In the genomic region with DNA sequence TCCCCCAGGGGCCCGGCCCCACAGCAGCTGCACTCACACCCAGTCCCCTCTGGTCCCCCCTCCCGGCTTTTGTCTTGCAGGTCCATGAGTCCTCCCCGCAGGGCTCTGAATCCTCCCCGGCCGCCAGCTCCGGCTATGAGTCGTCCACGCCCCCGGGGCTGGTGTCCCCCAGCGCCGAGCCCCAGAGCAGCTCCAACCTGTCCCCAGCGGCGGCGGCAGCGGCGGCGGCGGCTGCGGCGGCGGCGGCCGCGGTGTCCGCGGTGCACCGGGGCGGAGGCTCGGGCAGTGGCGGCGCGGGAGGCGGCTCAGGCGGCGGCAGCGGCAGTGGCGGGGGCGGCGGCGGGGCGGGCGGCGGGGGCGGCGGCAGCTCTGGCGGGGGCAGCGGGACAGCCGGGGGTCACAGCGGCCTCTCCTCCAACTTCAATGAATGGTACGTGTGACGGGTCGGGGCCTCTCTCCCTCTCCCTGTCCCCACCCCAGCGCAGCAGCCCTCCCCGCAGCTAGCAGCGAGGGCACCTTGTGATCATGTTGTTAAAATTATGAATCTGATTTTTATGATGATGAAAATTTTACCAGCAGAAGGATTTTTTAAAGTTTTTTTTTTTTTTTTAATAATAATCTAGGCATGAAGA, we compare ENCODE assay signal across 13 cellular contexts. TPM values are rescaled to one million over a fixed set of nuclear protein-coding genes. Genes with fewer than 3 reads are reported as not detected.
DNase-seq lines count a peak whose midpoint lies in the region; TF ChIP-seq lines count a peak whose summit lies in the region.
"Had no signal": no experiment of that assay in that cellular context is flagged by ENCODE, and none has a peak within 500 bp of the region (broad histone marks: within the 10 kb centered on the region; RNA-seq: fewer than 3 reads in every experiment).

No MANE protein-coding gene starts in this region.

- no peak overlapping the region for H2AFZ ChIP-seq in osteoblast (ENCODE audit: low read length)

- H4K20me1 ChIP-seq in osteoblast (ENCODE audit: insufficient read depth, low read length) = peaks cover 3% of the 10 kb centered on the region

- peak overlapping the region; percentile 97 for H3K27ac ChIP-seq in ectodermal cell (ENCODE audit: insufficient read depth, low read depth, low read length, poor library complexity, severe bottlenecking)
- H3K27ac ChIP-seq in osteoblast (ENCODE audit: low read depth, low read length) = no peak overlapping the region
- H3K27ac ChIP-seq in sigmoid colon = no peak overlapping the region
- H3K27ac ChIP-seq: BLaER1 had no signal

- peaks cover 24% of the 10 kb centered on the region for H3K27me3 ChIP-seq in ectodermal cell (ENCODE audit: control insufficient read depth, insufficient read depth, low read length, poor library complexity, severe bottlenecking)
- H3K27me3 ChIP-seq in osteoblast (ENCODE audit: insufficient read depth, low read length) = peaks cover 88% of the 10 kb centered on the region
- peaks cover 91 to 99% (median 98%) of the 10 kb centered on the region in 3 donors for H3K27me3 ChIP-seq in sigmoid colon

- 0% methylated on average over 52 of the region's 55 CpGs for WGBS in ectodermal cell, 2 experiments
- 3% methylated on average over 55 of the region's 55 CpGs for WGBS in sigmoid colon, 2 donors

- no peak overlapping the region for H3K4me2 ChIP-seq in osteoblast (ENCODE audit: insufficient read depth, low read length)
- H3K4me2 ChIP-seq: BLaER1 had no signal

- no peak for TF ChIP-seq EP300 in sigmoid colon (IDR thresholded peaks at IDR 0.05)

- H3K9me3 ChIP-seq in ectodermal cell (ENCODE audit: control insufficient read depth, low read length) = no peaks in the 10 kb centered on the region
- H3K9me3 ChIP-seq in osteoblast (ENCODE audit: low read depth, low read length) = no peaks in the 10 kb centered on the region
- no peaks in the 10 kb centered on the region for H3K9me3 ChIP-seq in sigmoid colon

- peaks cover 44% of the 10 kb centered on the region for H3K36me3 ChIP-seq in ectodermal cell (ENCODE audit: control insufficient read depth, insufficient read depth, low read length)
- H3K36me3 ChIP-seq in osteoblast (ENCODE audit: insufficient read depth, low read length) = no peaks in the 10 kb centered on the region
- no peaks in the 10 kb centered on the region for H3K36me3 ChIP-seq in sigmoid colon
- H3K36me3 ChIP-seq: BLaER1 had no signal

- DNase-seq in activated effector memory CD4-positive, alpha-beta T cell treated with anti-CD3 and anti-CD28 coated beads, Interleukin-2, amount 50 U/mL, for 16 hours = peak; percentile 62
- DNase-seq in activated effector memory CD4-positive, alpha-beta T cell treated with Interleukin-2 at 50 U/mL for 16 hours = no peak
- DNase-seq in NCI-H2171 (lab: John Stamatoyannopoulos, UW) = peak; percentile 24
- DNase-seq in osteoblast (ENCODE audit: insufficient read length, low spot score, missing footprints) = peak; percentile 73
- no peak for DNase-seq in NCI-H2227 treated with DMSO at 0.1 percent for 48 hours (lab: John Stamatoyannopoulos, UW)
- no peak for DNase-seq in sigmoid colon
- no peak for DNase-seq in stimulated activated CD4-positive, alpha-beta T cell treated with anti-CD3 and anti-CD28 coated beads, Interleukin-12 subunit alpha, Interleukin-12 subunit beta, amount 100 ng/mL, for 4 hours
- DNase-seq: activated CD8-positive, alpha-beta T cell treated with anti-CD3 and anti-CD28 coated beads, Interleukin-2, amount 10 ng/mL, durations not matched to agents 7 days and 5 days; stimulated activated CD4-positive, alpha-beta T cell treated with anti-CD3 and anti-CD28 coated beads, Interleukin-2, amount 100 ng/mL, for 48 hours had no signal

- H3K4me1 ChIP-seq in ectodermal cell (ENCODE audit: control insufficient read depth, insufficient read depth, low read length) = peaks cover 4% of the 10 kb centered on the region
- no peaks in the 10 kb centered on the region for H3K4me1 ChIP-seq in osteoblast (ENCODE audit: insufficient read depth, low read length)
- peaks cover 0 to 47% (median 34%) of the 10 kb centered on the region in 4 donors for H3K4me1 ChIP-seq in sigmoid colon

- H3K4me3 ChIP-seq in ectodermal cell (ENCODE audit: insufficient read depth, low read depth, low read length) = peak overlapping the region; percentile 99
- no peak overlapping the region for H3K4me3 ChIP-seq in osteoblast (ENCODE audit: insufficient read depth, low read length)
- H3K4me3 ChIP-seq in sigmoid colon = no peak overlapping the region
- H3K4me3 ChIP-seq: BLaER1, lung had no signal

- TF ChIP-seq POLR2A in sigmoid colon (IDR thresholded peaks at IDR 0.05) = no peak

- no peak for TF ChIP-seq CTCF in osteoblast (IDR thresholded peaks at IDR 0.05; ENCODE audit: extremely low read depth, low read depth, low read length)
- no peak for TF ChIP-seq CTCF in sigmoid colon (IDR thresholded peaks at IDR 0.05)

- H3K79me2 ChIP-seq in osteoblast (ENCODE audit: insufficient read depth, low read length) = no peaks in the 10 kb centered on the region

- intact Hi-C loops in sigmoid colon (cut with DNase I) = loop anchor here (10.0 kb wide), 1 partner anchor 99 kb away; a partner anchor contains a TSS

RNA-seq across cellular contexts. Expression of a gene that starts 3.8 kb away (rescaled TPM):
- polyA plus RNA-seq in ectodermal cell (2013, experiment 1 of 4) = 345 TPM
- 289 TPM for polyA plus RNA-seq in ectodermal cell (2013, experiment 2 of 4)
- 282 TPM for polyA plus RNA-seq in ectodermal cell (2013, experiment 3 of 4)
- 292 TPM for polyA plus RNA-seq in ectodermal cell (2013, experiment 4 of 4)
- not detected in 2 replicates for total RNA-seq in osteoblast
- total RNA-seq in sigmoid colon = not detected
- polyA plus RNA-seq in sigmoid colon = under 1 TPM in 1 of 3 donors, not detected in 2; 0.03 TPM
- total RNA-seq: activated CD8-positive, alpha-beta T cell treated with anti-CD3 and anti-CD28 coated beads, Interleukin-2, amount 10 ng/mL, durations not matched to agents 7 days and 5 days; pulmonary artery endothelial cell had no signal
- polyA plus RNA-seq: lung had no signal

RNA-seq across cellular contexts. Expression of a gene that starts 13.8 kb away (rescaled TPM):
- polyA plus RNA-seq in ectodermal cell (2013, experiment 1 of 4) = 65.6 TPM
- polyA plus RNA-seq in ectodermal cell (2013, experiment 2 of 4) = 64.1 TPM
- polyA plus RNA-seq in ectodermal cell (2013, experiment 3 of 4) = 56.2 TPM
- polyA plus RNA-seq in ectodermal cell (2013, experiment 4 of 4) = 56.2 TPM
- not detected in 2 replicates for total RNA-seq in osteoblast
- not detected for total RNA-seq in sigmoid colon
- not detected for polyA plus RNA-seq in sigmoid colon
- total RNA-seq: activated CD8-positive, alpha-beta T cell treated with anti-CD3 and anti-CD28 coated beads, Interleukin-2, amount 10 ng/mL, durations not matched to agents 7 days and 5 days; lung; pulmonary artery endothelial cell had no signal
- polyA plus RNA-seq: lung had no signal

Comparison
In these comparisons a context has a peak if more than half of its experiments do, and no peak if none do; other contexts are left out.
1. DNase-seq: peak in activated effector memory CD4-positive, alpha-beta T cell treated with anti-CD3 and anti-CD28 coated beads, Interleukin-2, amount 50 U/mL, for 16 hours (single experiment), NCI-H2171 (single experiment) and osteoblast (single experiment); none in activated effector memory CD4-positive, alpha-beta T cell treated with Interleukin-2 at 50 U/mL for 16 hours (single experiment), NCI-H2227 treated with DMSO at 0.1 percent for 48 hours (single experiment), sigmoid colon (single experiment) and stimulated activated CD4-positive, alpha-beta T cell treated with anti-CD3 and anti-CD28 coated beads, Interleukin-12 subunit alpha, Interleukin-12 subunit beta, amount 100 ng/mL, for 4 hours (single experiment).